ENCODE assay signal across 22 cellular contexts in genomic region chr11:9817191-9817590, GRCh38.
"Had no signal": no experiment of that assay in that cellular context is flagged by ENCODE, and none has a peak within 500 bp of the region (broad histone marks: within the 10 kb centered on the region; RNA-seq: fewer than 3 reads in every experiment).

No MANE protein-coding gene starts in this region.

- H3K4me1 ChIP-seq: lower lobe of right lung, psoas muscle, testis, tibial artery had no signal

- ATAC-seq: left ventricle myocardium superior; lower lobe of right lung; naive thymus-derived CD8-positive, alpha-beta T cell; psoas muscle; right cardiac atrium; stimulated activated memory B cell treated with anti-CD40 and anti-IgM and Interleukin-4, amounts not matched to agents 10 μg/mL and 1 μg/mL and 100 μg/mL, for 72 hours; stimulated activated naive CD8-positive, alpha-beta T cell treated with anti-CD3 and anti-CD28 coated beads, Interleukin-15, Interleukin-2, amounts not matched to agents 100 U/mL and 50 U/mL, for 24 hours had no signal

- DNase-seq: dorsolateral prefrontal cortex; effector CD4-positive, alpha-beta T cell; hypothalamus; left ventricle myocardium superior; lower lobe of right lung; naive thymus-derived CD8-positive, alpha-beta T cell; nephron progenitor cell; nucleus accumbens; ovary; posterior cingulate gyrus; psoas muscle; right cardiac atrium; sigmoid colon; stimulated activated CD4-positive, alpha-beta T cell treated with anti-CD3 and anti-CD28 coated beads, Interleukin-4, amount 100 ng/mL, for 4 hours; stimulated activated naive CD8-positive, alpha-beta T cell treated with anti-CD3 and anti-CD28 coated beads, Interleukin-15, Interleukin-2, amounts not matched to agents 100 U/mL and 50 U/mL, for 24 hours; substantia nigra; testis; tibial artery had no signal

- H3K36me3 ChIP-seq: lower lobe of right lung, ovary had no signal

- H3K4me3 ChIP-seq: dorsolateral prefrontal cortex, lower lobe of right lung, ovary, psoas muscle, sigmoid colon, testis, tibial artery had no signal

- H3K27me3 ChIP-seq: dorsolateral prefrontal cortex, ovary, sigmoid colon, testis, tibial artery had no signal

- H3K27ac ChIP-seq: dorsolateral prefrontal cortex, lower lobe of right lung, ovary, psoas muscle, sigmoid colon, testis, tibial artery had no signal

- FAIRE-seq: colon, frontal cortex, keratinocyte had no signal

- H3K9me3 ChIP-seq: lower lobe of right lung, ovary, psoas muscle, sigmoid colon, testis, tibial artery had no signal
